ENCODE assay signal across 21 cellular contexts in the genomic region with DNA sequence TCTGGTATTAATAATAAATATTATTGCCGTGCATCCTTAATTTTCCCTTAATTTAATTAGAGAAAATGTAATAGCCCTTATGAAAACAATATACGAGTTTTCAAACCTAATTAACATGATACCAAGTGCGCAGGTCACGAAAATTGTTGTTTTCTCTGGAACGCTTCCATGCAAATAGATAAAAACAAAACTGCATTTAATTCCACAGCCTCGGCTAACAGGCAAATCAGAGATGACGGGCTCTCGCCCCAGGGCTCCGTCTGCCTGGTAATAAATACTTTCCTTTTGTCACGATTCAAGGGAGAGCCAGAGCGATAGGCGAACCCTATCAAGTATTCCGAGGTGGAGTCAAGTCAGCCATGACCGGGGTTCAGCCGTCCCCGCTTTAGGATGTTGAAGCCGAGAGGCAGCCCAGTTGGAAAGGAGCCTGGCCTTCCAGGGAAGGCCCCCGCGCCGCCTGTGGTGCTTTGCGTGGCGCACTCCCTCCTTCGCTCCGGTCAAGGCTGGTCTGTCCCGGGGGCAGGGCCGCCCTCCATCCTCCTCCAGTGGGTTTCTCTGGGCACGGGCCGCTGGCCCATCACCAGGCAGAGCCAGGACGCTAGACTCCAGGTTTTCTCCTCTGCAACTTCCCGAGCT.
DNase-seq lines count a peak whose midpoint lies in the region; ATAC-seq and TF ChIP-seq lines count a peak whose summit lies in the region.
"Had no signal": no experiment of that assay in that cellular context is flagged by ENCODE, and none has a peak within 500 bp of the region (broad histone marks: within the 10 kb centered on the region; RNA-seq: fewer than 3 reads in every experiment).

No MANE protein-coding gene starts in this region.

- intact Hi-C loops in PC-3 (cut with micrococcal nuclease), result no loop called here
- intact Hi-C loops in OCI-LY7 (cut with micrococcal nuclease; ENCODE audit: unreplicated experiment), result no loop called here

- no peaks in the 10 kb centered on the region for H3K4me1 Mint-ChIP-seq in activated T-cell treated with anti-CD3 and anti-CD28 coated beads, Interleukin-2, amount 50 U/mL, for 4 hours (ENCODE audit: low read depth)
- H3K4me1 Mint-ChIP-seq: nephron progenitor cell had no signal

- no peak for ATAC-seq in PC-3
- ATAC-seq in activated T-cell treated with anti-CD3 and anti-CD28 coated beads, Interleukin-2, amount 50 U/mL, for 4 hours, result no peak
- ATAC-seq: activated CD8-positive, alpha-beta T cell treated with anti-CD3 and anti-CD28 coated beads for 36 hours; gastrocnemius medialis had no signal

- no peaks in the 10 kb centered on the region for H3K9me3 ChIP-seq in PC-3 (ENCODE audit: low read length)
- H3K9me3 ChIP-seq in right atrium auricular region, result peaks cover 0 to 9% of the 10 kb centered on the region in 2 donors
- H3K9me3 ChIP-seq in skeletal muscle satellite cell (replicated peaks; ENCODE audit: low read length), result no peaks in the 10 kb centered on the region
- no peaks in the 10 kb centered on the region for H3K9me3 ChIP-seq in OCI-LY7 (ENCODE audit: low read length)
- H3K9me3 ChIP-seq: adrenal gland, gastrocnemius medialis had no signal

- POLR2A ChIA-PET in PC-3 (lab: Charles Lee; ENCODE audit: unreplicated experiment), result no interaction called here
- POLR2A ChIA-PET in OCI-LY7 (lab: Charles Lee), result no interaction called here

- in situ Hi-C loops in brain microvascular endothelial cell (cut with HindIII; ENCODE audit: low pct_ligation_motif_present, low sequenced_read_pairs), result no loop called here

- CTCF ChIA-PET in PC-3 (lab: Charles Lee), result no interaction called here
- CTCF ChIA-PET in OCI-LY7 (lab: Charles Lee; ENCODE audit: unreplicated experiment), result no interaction called here

- peaks cover 4% of the 10 kb centered on the region for H3K27me3 Mint-ChIP-seq in activated T-cell treated with anti-CD3 and anti-CD28 coated beads, Interleukin-2, amount 50 U/mL, for 4 hours (ENCODE audit: low read depth)

- H3K36me3 Mint-ChIP-seq in activated T-cell treated with anti-CD3 and anti-CD28 coated beads, Interleukin-2, amount 50 U/mL, for 4 hours (ENCODE audit: insufficient read depth), result no peaks in the 10 kb centered on the region

- DNase-seq in EH (ENCODE audit: low read depth) (peak; percentile 33), PC-3 (no peak), right atrium auricular region (ENCODE audit: low spot score) (no peak), brain microvascular endothelial cell (no peak), OCI-LY7 (ENCODE audit: low spot score) (no peak)
- no peak for DNase-seq in activated T-cell treated with anti-CD3 and anti-CD28 coated beads, Interleukin-2, amount 50 U/mL, for 4 hours
- DNase-seq: activated CD8-positive, alpha-beta T cell treated with anti-CD3 and anti-CD28 coated beads for 36 hours; adrenal gland; DMS 273 treated with DMSO at 0.1 percent for 48 hours; gastrocnemius medialis; H9; mesendoderm; NCI-H345; nephron progenitor cell; PC-9; retina; stimulated activated CD4-positive, alpha-beta T cell treated with anti-CD3 and anti-CD28 coated beads, Interleukin-2, amount 100 ng/mL, for 48 hours; SW 1271 had no signal

- H3K79me2 ChIP-seq in PC-3 (ENCODE audit: low read length), result no peaks in the 10 kb centered on the region
- no peaks in the 10 kb centered on the region for H3K79me2 ChIP-seq in OCI-LY7 (ENCODE audit: insufficient read depth, low read depth, low read length)

- H4K20me1 ChIP-seq in PC-3 (ENCODE audit: low read length) (no peaks in the 10 kb centered on the region), OCI-LY7 (ENCODE audit: insufficient read depth, low read length) (no peaks in the 10 kb centered on the region)
- H4K20me1 ChIP-seq: BLaER1 had no signal

- no peaks in the 10 kb centered on the region for H3K4me1 ChIP-seq in PC-3 (ENCODE audit: insufficient read depth, low read length)
- no peaks in the 10 kb centered on the region for H3K4me1 ChIP-seq in right atrium auricular region
- H3K4me1 ChIP-seq in skeletal muscle satellite cell (ENCODE audit: control insufficient read depth, insufficient read depth, low read length), result no peaks in the 10 kb centered on the region
- no peaks in the 10 kb centered on the region for H3K4me1 ChIP-seq in OCI-LY7 (ENCODE audit: insufficient read depth, low read length, poor library complexity, severe bottlenecking)
- H3K4me1 ChIP-seq: adrenal gland, BLaER1, gastrocnemius medialis had no signal

- H3K9ac ChIP-seq in PC-3 (ENCODE audit: low read length) (no peak overlapping the region), skeletal muscle satellite cell (ENCODE audit: low read depth, low read length) (no peak overlapping the region)
- H3K9ac ChIP-seq: BLaER1 had no signal

- H3F3A ChIP-seq in PC-3 (ENCODE audit: low read length, unreplicated experiment), result no peaks in the 10 kb centered on the region

- no TSS peak for BruUV-seq in PC-3 (replicated peaks; lab: Mats Ljungman, UMichigan)
- BruUV-seq in OCI-LY7 (replicated peaks; lab: Mats Ljungman, UMichigan), result no TSS peak

- H3K4me3 Mint-ChIP-seq in activated T-cell treated with anti-CD3 and anti-CD28 coated beads, Interleukin-2, amount 50 U/mL, for 4 hours, result no peak overlapping the region
- H3K4me3 Mint-ChIP-seq: activated CD8-positive, alpha-beta T cell treated with anti-CD3 and anti-CD28 coated beads for 36 hours; activated T-helper 1 cell treated with anti-CD3 and anti-CD28 coated beads, Interleukin-12 subunit alpha, Interleukin-12 subunit beta, Interleukin-2, Interleukin-4 antibody, amounts not matched to agents 30 ng/mL and 10 ng/mL and 1 ng/mL, durations not matched to agents 14 hours and 24 hours and 36 hours; H9; nephron progenitor cell had no signal

- H3K27ac ChIP-seq in PC-3 (ENCODE audit: low read length) (no peak overlapping the region), right atrium auricular region (no peak overlapping the region), brain microvascular endothelial cell (no peak overlapping the region), OCI-LY7 (ENCODE audit: low read depth, low read length, poor library complexity, severe bottlenecking) (no peak overlapping the region)
- H3K27ac ChIP-seq: adrenal gland, BLaER1, gastrocnemius medialis, PC-9 had no signal

- H3K4me3 ChIP-seq in PC-3 (ENCODE audit: low read length) (peak overlapping the region; percentile 24; the same call in 1 of the 2 replicates), right atrium auricular region (peak overlapping the region; percentile 3 to 26), skeletal muscle satellite cell (ENCODE audit: low read length) (no peak overlapping the region), brain microvascular endothelial cell (ENCODE audit: low read depth, low read length) (no peak overlapping the region), OCI-LY7 (ENCODE audit: low read depth, low read length, poor library complexity, severe bottlenecking) (no peak overlapping the region)
- H3K4me3 ChIP-seq: adrenal gland, BLaER1, gastrocnemius medialis, PC-9 had no signal

- no peaks in the 10 kb centered on the region for H3K9me2 ChIP-seq in PC-3 (replicated peaks; ENCODE audit: low read length)
- no peaks in the 10 kb centered on the region for H3K9me2 ChIP-seq in OCI-LY7 (ENCODE audit: insufficient read depth, low read length)

- H3K36me3 ChIP-seq in PC-3 (ENCODE audit: low read depth, low read length), result no peaks in the 10 kb centered on the region
- no peaks in the 10 kb centered on the region for H3K36me3 ChIP-seq in right atrium auricular region
- H3K36me3 ChIP-seq in skeletal muscle satellite cell (ENCODE audit: insufficient read depth, low read length), result no peaks in the 10 kb centered on the region
- H3K36me3 ChIP-seq in brain microvascular endothelial cell (replicated peaks), result no peaks in the 10 kb centered on the region
- H3K36me3 ChIP-seq in OCI-LY7 (ENCODE audit: insufficient read depth, low read length), result no peaks in the 10 kb centered on the region
- H3K36me3 ChIP-seq: adrenal gland, BLaER1, gastrocnemius medialis had no signal

- H3K4me2 ChIP-seq in PC-3 (ENCODE audit: low read length) (peak overlapping the region; percentile 51; the same call in 1 of the 2 replicates), skeletal muscle satellite cell (ENCODE audit: low read length) (peak overlapping the region; percentile 33), OCI-LY7 (ENCODE audit: low read length) (no peak overlapping the region)
- H3K4me2 ChIP-seq: BLaER1, PC-9 had no signal

- H3K9me3 Mint-ChIP-seq in activated T-cell treated with anti-CD3 and anti-CD28 coated beads, Interleukin-2, amount 50 U/mL, for 4 hours, result peaks cover 11% of the 10 kb centered on the region
- H3K9me3 Mint-ChIP-seq: activated T-helper 1 cell treated with anti-CD3 and anti-CD28 coated beads, Interleukin-12 subunit alpha, Interleukin-12 subunit beta, Interleukin-2, Interleukin-4 antibody, amounts not matched to agents 30 ng/mL and 10 ng/mL and 1 ng/mL, durations not matched to agents 14 hours and 24 hours and 36 hours had no signal

- H3K27me3 ChIP-seq in PC-3 (ENCODE audit: low read length) (peaks cover 48% of the 10 kb centered on the region), right atrium auricular region (no peaks in the 10 kb centered on the region), skeletal muscle satellite cell (ENCODE audit: control insufficient read depth, insufficient read depth, low read length) (no peaks in the 10 kb centered on the region), brain microvascular endothelial cell (replicated peaks) (no peaks in the 10 kb centered on the region)
- H3K27me3 ChIP-seq: adrenal gland, BLaER1, gastrocnemius medialis had no signal

- H2AFZ ChIP-seq in PC-3 (ENCODE audit: low read length) (0 out of 2 replicates have a peak overlapping the region, but pooled peaks have one; percentile 34), OCI-LY7 (ENCODE audit: low read length) (no peak overlapping the region)
- H2AFZ ChIP-seq: PC-9 had no signal

- TF ChIP-seq CTCF in PC-3 (conservative IDR thresholded peaks at IDR 0.05; ENCODE audit: low read depth, low read length), result no peak
- TF ChIP-seq CTCF in right atrium auricular region (IDR thresholded peaks at IDR 0.05), result no peak
- TF ChIP-seq CTCF in brain microvascular endothelial cell (IDR thresholded peaks at IDR 0.05; ENCODE audit: low read depth, low read length, missing control alignments), result no peak
- TF ChIP-seq CTCF in OCI-LY7 (conservative IDR thresholded peaks at IDR 0.05; ENCODE audit: low read length), result no peak

Comparison
In these comparisons a context has a peak if more than half of its experiments do, and no peak if none do; other contexts are left out.
1. H3K4me3 ChIP-seq: peak in PC-3 (single experiment) and right atrium auricular region (2 of 2); none in skeletal muscle satellite cell (single experiment), brain microvascular endothelial cell (single experiment) and OCI-LY7 (single experiment).